ENCODE assay signal across 29 cellular contexts in genomic region chr17:67024736-67025135, GRCh38. TPM values are rescaled to one million over a fixed set of nuclear protein-coding genes. Genes with fewer than 3 reads are reported as not detected.
"Had no signal": no experiment of that assay in that cellular context is flagged by ENCODE, and none has a peak within 500 bp of the region (broad histone marks: within the 10 kb centered on the region; RNA-seq: fewer than 3 reads in every experiment).

No MANE protein-coding gene starts in this region.

- H3K9ac ChIP-seq: parathyroid adenoma had no signal

- DNase-seq: naive thymus-derived CD8-positive, alpha-beta T cell; nephron progenitor cell; occipital lobe; ovary; right cardiac atrium; right lobe of liver; sigmoid colon; stimulated activated CD4-positive, alpha-beta T cell treated with anti-CD3 and anti-CD28 coated beads, Interleukin-15, amount 100 ng/mL, for 24 hours; stimulated activated CD4-positive, alpha-beta T cell treated with anti-CD3 and anti-CD28 coated beads, Interleukin-2, amount 100 ng/mL, for 24 hours; stimulated activated CD4-positive, alpha-beta T cell treated with anti-CD3 and anti-CD28 coated beads, Interleukin-2, amount 100 ng/mL, for 48 hours; stimulated activated CD4-positive, alpha-beta T cell treated with anti-CD3 and anti-CD28 coated beads, Interleukin-4, amount 100 ng/mL, for 24 hours; stimulated activated naive B cell treated with anti-CD40 and anti-IgM and Interleukin-4, amounts not matched to agents 10 μg/mL and 1 μg/mL and 100 μg/mL, for 72 hours; stimulated activated naive CD4-positive, alpha-beta T cell treated with Interleukin-2 at 50 U/mL for 16 hours; trophoblast cell; uterus had no signal

- ATAC-seq: naive thymus-derived CD8-positive, alpha-beta T cell; natural killer cell treated with Interleukin-12 subunit alpha and Interleukin-12 subunit beta and Interleukin-15 and Interleukin-18, amount 100 ng/mL, for 72 hours; psoas muscle; stimulated activated effector memory CD8-positive, alpha-beta T cell treated with anti-CD3 and anti-CD28 coated beads, Interleukin-12 subunit alpha, Interleukin-12 subunit beta, amount 100 ng/mL, for 72 hours; stimulated activated naive B cell treated with anti-CD40 and anti-IgM and Interleukin-4, amounts not matched to agents 10 μg/mL and 1 μg/mL and 100 μg/mL, for 72 hours had no signal

- H3K27ac ChIP-seq: ovary, parathyroid adenoma, psoas muscle, right lobe of liver, sigmoid colon, stomach, thoracic aorta, thyroid gland, tibial nerve, upper lobe of left lung, uterus had no signal

- H3K4me3 ChIP-seq: ovary, psoas muscle, right lobe of liver, sigmoid colon, stomach, thoracic aorta, thyroid gland, tibial nerve, upper lobe of left lung, uterus had no signal

- FAIRE-seq: small intestine had no signal

- H3K36me3 ChIP-seq: ovary, right lobe of liver, sigmoid colon, stomach, thoracic aorta, thyroid gland, tibial nerve, upper lobe of left lung, uterus had no signal

- H3K9me3 ChIP-seq: ovary, psoas muscle, right lobe of liver, sigmoid colon, stomach, thoracic aorta, thyroid gland, tibial nerve, upper lobe of left lung, uterus had no signal

- H3K4me1 ChIP-seq: parathyroid adenoma, right lobe of liver, sigmoid colon, thyroid gland, uterus had no signal

RNA-seq across cellular contexts. Expression of gene CACNG1, which starts 19.6 kb away (rescaled TPM):
- total RNA-seq: naive thymus-derived CD8-positive, alpha-beta T cell; natural killer cell treated with Interleukin-12 subunit alpha and Interleukin-12 subunit beta and Interleukin-15 and Interleukin-18, amount 100 ng/mL, for 72 hours; osteoblast; renal cortical epithelial cell; right cardiac atrium; right lobe of liver; sigmoid colon; stomach; subcutaneous adipose tissue; thoracic aorta; thyroid gland; tibial nerve; ureter; uterus had no signal
- polyA plus RNA-seq: naive thymus-derived CD8-positive, alpha-beta T cell; ovary; right cardiac atrium; sigmoid colon; small intestine; stomach had no signal
